8 cellular contexts compared by ENCODE assay signal in genomic region chr11:62573592-62574362, GRCh38. TPM values are rescaled to one million over a fixed set of nuclear protein-coding genes. Genes with fewer than 3 reads are reported as not detected.
DNase-seq lines count a peak whose midpoint lies in the region; TF ChIP-seq lines count a peak whose summit lies in the region.

A gene with protein sequence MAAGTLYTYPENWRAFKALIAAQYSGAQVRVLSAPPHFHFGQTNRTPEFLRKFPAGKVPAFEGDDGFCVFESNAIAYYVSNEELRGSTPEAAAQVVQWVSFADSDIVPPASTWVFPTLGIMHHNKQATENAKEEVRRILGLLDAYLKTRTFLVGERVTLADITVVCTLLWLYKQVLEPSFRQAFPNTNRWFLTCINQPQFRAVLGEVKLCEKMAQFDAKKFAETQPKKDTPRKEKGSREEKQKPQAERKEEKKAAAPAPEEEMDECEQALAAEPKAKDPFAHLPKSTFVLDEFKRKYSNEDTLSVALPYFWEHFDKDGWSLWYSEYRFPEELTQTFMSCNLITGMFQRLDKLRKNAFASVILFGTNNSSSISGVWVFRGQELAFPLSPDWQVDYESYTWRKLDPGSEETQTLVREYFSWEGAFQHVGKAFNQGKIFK (minus strand): TSS chr11:62573891. CDS start chr11:62573842, 49 bp downstream.

- H3K27ac Mint-ChIP-seq in neural crest cell (ENCODE audit: unreplicated experiment): peak within 1 kb of the TSS; percentile 99

- no peaks in the 10 kb centered on the region for H4K20me1 ChIP-seq in MM.1S (ENCODE audit: insufficient read depth, low read length)

- no peaks in the 10 kb centered on the region for H3K9me2 ChIP-seq in MM.1S (replicated peaks; ENCODE audit: insufficient read depth, low read length)

- peaks cover 10% of the 10 kb centered on the region; the same call in 1 of the 2 replicates for H3F3A ChIP-seq in MM.1S (ENCODE audit: insufficient read depth, low read length)

- H3K27ac ChIP-seq in MM.1S (ENCODE audit: low read length) (peak within 1 kb of the TSS; percentile 62), stomach smooth muscle (ENCODE audit: low read length) (peak within 1 kb of the TSS; percentile 91)

- peak within 1 kb of the TSS; percentile 89 for H3K4me3 ChIP-seq in HAP-1
- peak within 1 kb of the TSS; percentile 98 for H3K4me3 ChIP-seq in MM.1S (ENCODE audit: low read length)
- peak within 1 kb of the TSS; percentile 91 to 97 for H3K4me3 ChIP-seq in stomach smooth muscle (ENCODE audit: low read length in 2 of 2)

- H3K9me3 ChIP-seq in ES-I3 (ENCODE audit: control insufficient read depth, insufficient read depth, low read length) (no peaks in the 10 kb centered on the region), HAP-1 (no peaks in the 10 kb centered on the region), MM.1S (replicated peaks; ENCODE audit: insufficient read depth, low read length) (no peaks in the 10 kb centered on the region), stomach smooth muscle (ENCODE audit: control insufficient read depth in 2 of 2, low read length in 2 of 2) (no peaks in the 10 kb centered on the region)

- H3K36me3 ChIP-seq in ES-I3 (ENCODE audit: insufficient read depth, low read length) (peaks cover 40% of the 10 kb centered on the region), HAP-1 (replicated peaks) (peaks cover 86% of the 10 kb centered on the region), MM.1S (replicated peaks; ENCODE audit: insufficient read depth, low read length) (peaks cover 3% of the 10 kb centered on the region; the same call in 1 of the 2 replicates), stomach smooth muscle (ENCODE audit: control insufficient read depth in 2 of 2, insufficient read depth in 2 of 2, low read length in 2 of 2) (peaks cover 34 to 38% of the 10 kb centered on the region in 2 donors)

- TF ChIP-seq CTCF in MM.1S (IDR thresholded peaks at IDR 0.05; ENCODE audit: low read length) (no peak), neural crest cell (conservative IDR thresholded peaks at IDR 0.05) (no peak)

- peak within 1 kb of the TSS; percentile 97 for H3K4me2 ChIP-seq in MM.1S (ENCODE audit: low read depth, low read length)

- no peaks in the 10 kb centered on the region for H3K9me3 Mint-ChIP-seq in neural crest cell

- peak within 1 kb of the TSS; percentile 93 for H2AFZ ChIP-seq in MM.1S (ENCODE audit: low read length)

- peak within 1 kb of the TSS; percentile 99 for H3K9ac ChIP-seq in ES-I3 (ENCODE audit: low read depth, low read length)
- H3K9ac ChIP-seq in MM.1S (ENCODE audit: low read length): peak within 1 kb of the TSS; percentile 95
- peak within 1 kb of the TSS; percentile 92 to 95 for H3K9ac ChIP-seq in stomach smooth muscle (ENCODE audit: low read length in 2 of 2)

- H3K27me3 ChIP-seq in HAP-1 (ENCODE audit: low read depth) (no peaks in the 10 kb centered on the region), MM.1S (replicated peaks; ENCODE audit: insufficient read depth, low read length) (no peaks in the 10 kb centered on the region), stomach smooth muscle (ENCODE audit: control insufficient read depth in 1 of 2, insufficient read depth in 2 of 2, low read length in 2 of 2) (no peaks in the 10 kb centered on the region)

- H3K4me1 ChIP-seq in ES-I3 (ENCODE audit: insufficient read depth, low read length): peaks cover 18% of the 10 kb centered on the region
- peaks cover 25% of the 10 kb centered on the region for H3K4me1 ChIP-seq in HAP-1
- H3K4me1 ChIP-seq in MM.1S (ENCODE audit: low read length): peaks cover 19% of the 10 kb centered on the region
- peaks cover 37% of the 10 kb centered on the region for H3K4me1 ChIP-seq in stomach smooth muscle (ENCODE audit: control insufficient read depth, insufficient read depth, low read length)

- H3K4me1 Mint-ChIP-seq in neural crest cell: peaks cover 53% of the 10 kb centered on the region

- H3K27me3 Mint-ChIP-seq in neural crest cell (ENCODE audit: low read depth): no peaks in the 10 kb centered on the region

- in situ Hi-C loops in HAP-1 (cut with MboI; ENCODE audit: low sequenced_read_pairs): no loop called here

- H3K36me3 Mint-ChIP-seq in neural crest cell (ENCODE audit: low read depth): peaks cover 21% of the 10 kb centered on the region

- peak within 1 kb of the TSS; percentile 99 for H3K4me3 Mint-ChIP-seq in neural crest cell

- H3K79me2 ChIP-seq in MM.1S (ENCODE audit: low read length): peaks cover 54% of the 10 kb centered on the region

- DNase-seq in HAP-1 (ENCODE audit: low spot score in 2 of 2): peak; percentile 99
- peak; percentile 100 for DNase-seq in MM.1S
- DNase-seq in SIG-M5 (lab: John Stamatoyannopoulos, UW): peak; percentile 96
- peak; percentile 88 for DNase-seq in activated gamma-delta T cell (lab: John Stamatoyannopoulos, UW)
- peak; percentile 100 for DNase-seq in fibroblast of the conjunctiva (ENCODE audit: low read depth)
- peak; percentile 93 for DNase-seq in neural crest cell (ENCODE audit: low read depth, low spot score)

RNA-seq across cellular contexts. Expression of the gene that starts here (rescaled TPM):
- 2,024 and 2,072 TPM in 2 replicates for total RNA-seq in neural crest cell

Comparison
In these comparisons a context has a peak if more than half of its experiments do, and no peak if none do; other contexts are left out.
1. Peak in every context shown above with its lines: DNase-seq, H3K4me3 ChIP-seq and H3K27ac ChIP-seq.